Comparison of ENCODE assay signal across 20 cellular contexts in the genomic region with DNA sequence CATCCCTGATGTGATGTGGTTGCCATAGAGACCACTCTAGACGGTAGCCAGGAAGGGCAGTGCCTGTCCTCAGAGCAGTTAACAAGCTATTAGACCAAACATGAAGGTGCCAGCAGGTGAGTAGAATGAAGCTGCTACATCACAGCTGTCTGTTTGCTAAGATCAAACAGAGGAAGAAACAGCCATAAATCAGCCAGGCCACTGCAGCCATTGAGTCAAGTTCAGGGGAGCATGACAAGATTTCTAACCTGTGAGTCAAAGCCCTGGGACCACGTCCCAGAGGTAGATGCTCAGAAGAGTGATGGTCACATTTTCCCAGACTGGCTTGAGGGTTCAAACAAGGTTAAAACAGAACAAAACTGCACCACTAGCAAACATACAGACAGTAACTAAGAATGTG.
DNase-seq lines count a peak whose midpoint lies in the region; ATAC-seq, FAIRE-seq and TF ChIP-seq lines count a peak whose summit lies in the region.
"Had no signal": no experiment of that assay in that cellular context is flagged by ENCODE, and none has a peak within 500 bp of the region (broad histone marks: within the 10 kb centered on the region; RNA-seq: fewer than 3 reads in every experiment).

No MANE protein-coding gene starts in this region.

- no peak overlapping the region for H3K27ac ChIP-seq in astrocyte (ENCODE audit: low read depth, low read length)
- no peak overlapping the region for H3K27ac ChIP-seq in vagina
- H3K27ac ChIP-seq: cardiac muscle cell, epithelial cell of prostate, lower lobe of right lung had no signal

- H3K4me1 Mint-ChIP-seq in astrocyte (ENCODE audit: low read depth, unreplicated experiment) = no peaks in the 10 kb centered on the region
- H3K4me1 Mint-ChIP-seq: activated CD8-positive, alpha-beta memory T cell treated with anti-CD3 and anti-CD28 coated beads, Interleukin-2, amount 10 ng/mL, durations not matched to agents 7 days and 5 days had no signal

- TF ChIP-seq CTCF in astrocyte (IDR thresholded peaks at IDR 0.05; ENCODE audit: insufficient read depth, low read depth, low read length) = no peak
- TF ChIP-seq CTCF in vagina (IDR thresholded peaks at IDR 0.05) = no peak

- H3K27me3 Mint-ChIP-seq in astrocyte (ENCODE audit: low read depth, unreplicated experiment) = peaks cover 18% of the 10 kb centered on the region
- H3K27me3 Mint-ChIP-seq: activated CD8-positive, alpha-beta memory T cell treated with anti-CD3 and anti-CD28 coated beads, Interleukin-2, amount 10 ng/mL, durations not matched to agents 7 days and 5 days had no signal

- FAIRE-seq in astrocyte (lab: Jason Lieb, UNC) = no peak

- no peak overlapping the region for H3K9ac ChIP-seq in astrocyte (ENCODE audit: low read length)

- H3K4me3 ChIP-seq in astrocyte (ENCODE audit: insufficient read depth, low read depth, low read length) (no peak overlapping the region), vagina (no peak overlapping the region)
- H3K4me3 ChIP-seq: cardiac muscle cell, lower lobe of right lung had no signal

- TF ChIP-seq POLR2A in vagina (IDR thresholded peaks at IDR 0.05) = no peak

- no peaks in the 10 kb centered on the region for H3K36me3 Mint-ChIP-seq in astrocyte (ENCODE audit: low read depth, unreplicated experiment)
- H3K36me3 Mint-ChIP-seq: activated CD8-positive, alpha-beta memory T cell treated with anti-CD3 and anti-CD28 coated beads, Interleukin-2, amount 10 ng/mL, durations not matched to agents 7 days and 5 days; CD8-positive, alpha-beta T cell had no signal

- H3K36me3 ChIP-seq in astrocyte (ENCODE audit: insufficient read depth, low read length) (no peaks in the 10 kb centered on the region), vagina (no peaks in the 10 kb centered on the region)
- H3K36me3 ChIP-seq: cardiac muscle cell, lower lobe of right lung had no signal

- no peak overlapping the region for H3K4me3 Mint-ChIP-seq in astrocyte (ENCODE audit: unreplicated experiment)
- H3K4me3 Mint-ChIP-seq: activated CD8-positive, alpha-beta memory T cell treated with anti-CD3 and anti-CD28 coated beads, Interleukin-2, amount 10 ng/mL, durations not matched to agents 7 days and 5 days; CD8-positive, alpha-beta T cell had no signal

- H3K9me3 ChIP-seq in astrocyte (ENCODE audit: insufficient read depth, low read depth, low read length) (no peaks in the 10 kb centered on the region), vagina (no peaks in the 10 kb centered on the region)
- H3K9me3 ChIP-seq: lower lobe of right lung had no signal

- no peak for ATAC-seq in GM21423 (IDR thresholded peaks at IDR 0.05; ENCODE audit: unreplicated experiment)
- ATAC-seq: activated CD8-positive, alpha-beta memory T cell treated with anti-CD3 and anti-CD28 coated beads, Interleukin-2, amount 10 ng/mL, durations not matched to agents 7 days and 5 days; CD8-positive, alpha-beta T cell; lower lobe of right lung had no signal

- DNase-seq in DMS153 (lab: John Stamatoyannopoulos, UW) (peak; percentile 91), NCI-H146 treated with DMSO at 0.1 percent for 48 hours (lab: John Stamatoyannopoulos, UW; ENCODE audit: unreplicated experiment) (peak; percentile 73), astrocyte (ENCODE audit: low read depth) (peak; percentile 84), kidney tubule cell (ENCODE audit: low spot score) (peak; percentile 96), vagina (ENCODE audit: extremely low spot score in 2 of 2) (no peak), cerebellum (ENCODE audit: low spot score) (no peak)
- no peak for DNase-seq in activated CD4-positive, alpha-beta T cell treated with anti-CD3 and anti-CD28 coated beads, Interleukin-2, amount 50 U/mL, for 48 hours
- DNase-seq: activated CD4-positive, alpha-beta T cell treated with anti-CD3 and anti-CD28 coated beads for 4 hours; activated CD8-positive, alpha-beta memory T cell treated with anti-CD3 and anti-CD28 coated beads, Interleukin-2, amount 10 ng/mL, durations not matched to agents 7 days and 5 days; activated effector memory CD4-positive, alpha-beta T cell treated with Interleukin-2 at 50 U/mL for 16 hours; CD8-positive, alpha-beta T cell; KG1; lower lobe of right lung; NCI-H446 treated with DMSO at 0.1 percent for 48 hours; nucleus accumbens; stimulated activated CD4-positive, alpha-beta T cell treated with anti-CD3 and anti-CD28 coated beads, Interleukin-12 subunit alpha, Interleukin-12 subunit beta, amount 100 ng/mL, for 4 hours; substantia nigra had no signal

- H3K27me3 ChIP-seq in astrocyte (ENCODE audit: insufficient read depth, low read length) (peaks cover 5% of the 10 kb centered on the region), vagina (no peaks in the 10 kb centered on the region)
- H3K27me3 ChIP-seq: cardiac muscle cell had no signal

- H3K4me2 ChIP-seq in astrocyte (ENCODE audit: low read length) = no peak overlapping the region

- no peaks in the 10 kb centered on the region for H4K20me1 ChIP-seq in astrocyte (ENCODE audit: insufficient read depth, low read length)

- H3K27ac Mint-ChIP-seq in astrocyte (ENCODE audit: unreplicated experiment) = no peak overlapping the region
- H3K27ac Mint-ChIP-seq: activated CD8-positive, alpha-beta memory T cell treated with anti-CD3 and anti-CD28 coated beads, Interleukin-2, amount 10 ng/mL, durations not matched to agents 7 days and 5 days; CD8-positive, alpha-beta T cell had no signal

- no peaks in the 10 kb centered on the region for H3K79me2 ChIP-seq in astrocyte (ENCODE audit: insufficient read depth, low read length)

- no peaks in the 10 kb centered on the region for H3K4me1 ChIP-seq in astrocyte (ENCODE audit: insufficient read depth, low read length)
- H3K4me1 ChIP-seq in vagina = no peaks in the 10 kb centered on the region
- H3K4me1 ChIP-seq: lower lobe of right lung had no signal

- intact Hi-C loops in vagina (cut with DNase I) = no loop called here

- H3K9me3 Mint-ChIP-seq in astrocyte (ENCODE audit: unreplicated experiment) = peaks cover 1% of the 10 kb centered on the region
- H3K9me3 Mint-ChIP-seq: CD8-positive, alpha-beta T cell had no signal

- H2AFZ ChIP-seq in astrocyte (ENCODE audit: low read depth, low read length) = no peak overlapping the region

Comparison
In these comparisons a context has a peak if more than half of its experiments do, and no peak if none do; other contexts are left out.
1. DNase-seq: peak in DMS153 (single experiment), NCI-H146 treated with DMSO at 0.1 percent for 48 hours (single experiment), astrocyte (single experiment) and kidney tubule cell (single experiment); none in vagina (0 of 2), activated CD4-positive, alpha-beta T cell treated with anti-CD3 and anti-CD28 coated beads, Interleukin-2, amount 50 U/mL, for 48 hours (0 of 2) and cerebellum (single experiment).